In the genomic region with DNA sequence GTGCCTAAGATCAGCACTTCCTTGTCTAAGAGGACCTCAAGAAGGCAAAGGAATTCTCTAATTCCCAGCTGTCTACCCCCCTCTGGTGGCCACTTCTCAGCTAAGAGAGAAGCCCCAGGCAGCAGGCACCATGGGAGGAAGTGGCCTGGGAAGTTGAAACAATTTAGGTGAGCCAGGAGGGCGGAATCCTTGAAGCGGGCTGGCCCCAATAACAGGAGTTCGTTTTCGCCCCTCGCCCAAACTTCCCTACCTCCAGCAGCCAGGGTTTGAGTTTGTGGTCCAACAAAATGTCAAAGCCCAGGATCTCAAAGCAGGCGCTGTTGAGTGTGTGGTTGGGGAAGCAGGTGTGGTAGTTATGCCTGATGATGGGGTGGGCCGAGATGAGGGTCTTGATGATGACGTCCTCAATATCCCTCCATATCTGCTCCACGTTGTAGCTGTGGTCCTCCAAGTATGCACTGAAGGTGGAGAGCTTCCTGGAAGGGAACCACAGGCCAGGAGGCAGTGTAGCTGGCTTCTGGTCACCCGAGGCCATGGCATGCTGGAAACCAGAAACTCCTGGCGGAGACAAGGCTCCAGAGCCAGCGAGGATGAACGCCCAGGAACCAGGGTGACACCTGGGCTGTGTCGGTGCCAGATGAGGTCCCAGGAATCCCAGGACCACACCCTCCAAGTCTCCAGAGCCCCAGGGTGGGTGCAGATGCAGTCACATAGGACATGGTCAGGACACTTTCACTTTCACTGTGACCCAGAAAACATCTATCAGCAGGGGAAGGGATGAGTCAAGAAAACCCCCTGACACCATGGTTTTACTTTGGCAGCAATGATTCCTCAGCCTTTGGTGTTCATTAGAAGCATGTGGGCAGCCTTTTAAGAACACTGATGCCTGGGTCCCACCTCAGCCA, we compare ENCODE assay signal across 9 cellular contexts. TPM values are rescaled to one million over a fixed set of nuclear protein-coding genes. Genes with fewer than 3 reads are reported as not detected.
DNase-seq lines count a peak whose midpoint lies in the region; ATAC-seq, FAIRE-seq and TF ChIP-seq lines count a peak whose summit lies in the region.
"Had no signal": no experiment of that assay in that cellular context is flagged by ENCODE, and none has a peak within 500 bp of the region (broad histone marks: within the 10 kb centered on the region; RNA-seq: fewer than 3 reads in every experiment).

No MANE protein-coding gene starts in this region.

- H3K4me1 ChIP-seq in KMS-11 (ENCODE audit: low read depth, poor library complexity, severe bottlenecking) (peaks cover 11% of the 10 kb centered on the region), SK-N-SH (ENCODE audit: control insufficient read depth in 1 of 2, insufficient read depth in 2 of 2, low read depth in 1 of 2, low read length in 1 of 2) (peaks cover 0 to 3% of the 10 kb centered on the region in 2 experiments; a peak in 1 of 4 replicates)

- H3K9ac ChIP-seq in KMS-11 (no peak overlapping the region), SK-N-SH (no peak overlapping the region)

- no peak overlapping the region for H3K27ac ChIP-seq in KMS-11
- no peak overlapping the region for H3K27ac ChIP-seq in SK-N-SH (ENCODE audit: low read depth in 2 of 2, low read length in 1 of 2)
- H3K27ac ChIP-seq: neutrophil had no signal

- peaks cover 11% of the 10 kb centered on the region for H3F3A ChIP-seq in SK-N-SH (replicated peaks; ENCODE audit: insufficient read depth)

- POLR2A ChIA-PET in SK-N-SH (lab: Yijun Ruan, JAX) = no interaction called here

- no peaks in the 10 kb centered on the region for H3K27me3 ChIP-seq in KMS-11 (ENCODE audit: insufficient read depth, low read depth)
- peaks cover 44% of the 10 kb centered on the region for H3K27me3 ChIP-seq in SK-N-SH (ENCODE audit: insufficient read depth)

- peak; percentile 59 for TF ChIP-seq RAD21 in SK-N-SH (IDR thresholded peaks at IDR 0.05; ENCODE audit: low read length)

- FAIRE-seq in A204.1 (lab: Jason Lieb, UNC) = peak; percentile 43

- H3K4me3 ChIP-seq in KMS-11 (IDR thresholded peaks at IDR 0.05; ENCODE audit: insufficient read depth, low read depth, low read length) (no peak overlapping the region), SK-N-SH (ENCODE audit: low read depth in 2 of 2, low read length in 1 of 2) (no peak overlapping the region; a peak in 1 of 4 replicates), choroid plexus epithelial cell (ENCODE audit: low read depth, low read length) (no peak overlapping the region)

- H3K79me2 ChIP-seq in KMS-11 (ENCODE audit: insufficient read depth, low read depth) (no peaks in the 10 kb centered on the region), SK-N-SH (ENCODE audit: insufficient read depth) (no peaks in the 10 kb centered on the region)

- H4K20me1 ChIP-seq in KMS-11 (ENCODE audit: insufficient read depth) (no peaks in the 10 kb centered on the region), SK-N-SH (ENCODE audit: insufficient read depth) (no peaks in the 10 kb centered on the region)

- peak; percentile 89 for TF ChIP-seq CTCF in KMS-11 (conservative IDR thresholded peaks at IDR 0.05; ENCODE audit: low read depth, low read length)
- peak; percentile 96 for TF ChIP-seq CTCF in SK-N-SH (IDR thresholded peaks at IDR 0.05)
- TF ChIP-seq CTCF in choroid plexus epithelial cell (conservative IDR thresholded peaks at IDR 0.05; ENCODE audit: low read depth, low read length) = peak; percentile 93

- ATAC-seq in HG02763 (IDR thresholded peaks at IDR 0.05; ENCODE audit: unreplicated experiment) = no peak

- H2AFZ ChIP-seq in KMS-11 (ENCODE audit: low read depth) (peak overlapping the region; percentile 70), SK-N-SH (ENCODE audit: low read depth) (peak overlapping the region; percentile 20; the same call in 1 of the 2 replicates)

- CTCF ChIA-PET in SK-N-SH (lab: Yijun Ruan, JAX) = interaction anchor here (0.7 to 8.2 kb wide), 16 partner anchors 9 to 241 kb away, joined by 3 to 68 read pairs (median 4); no protein-coding TSS in a partner anchor

- H3K4me2 ChIP-seq in KMS-11 = peak overlapping the region; percentile 4; the same call in 1 of the 2 replicates
- peak overlapping the region; percentile 51 for H3K4me2 ChIP-seq in SK-N-SH

- 18% methylated on average over 13 of the region's 14 CpGs for WGBS in SK-N-SH (ENCODE audit: low lambda C conversion rate)

- TF ChIP-seq EP300 in SK-N-SH (IDR thresholded peaks at IDR 0.05; ENCODE audit: borderline replicate concordance in 1 of 2, low read depth in 1 of 2, low read length in 1 of 2) = no peak

- H3K9me2 ChIP-seq in SK-N-SH = no peaks in the 10 kb centered on the region

- H3K36me3 ChIP-seq in KMS-11 (ENCODE audit: insufficient read depth) (no peaks in the 10 kb centered on the region), SK-N-SH (replicated peaks in 1 of 2; ENCODE audit: control insufficient read depth in 1 of 2, insufficient read depth in 2 of 2, low read length in 1 of 2) (no peaks in the 10 kb centered on the region)
- H3K36me3 ChIP-seq: neutrophil had no signal

- peak; percentile 88 for DNase-seq in EL
- DNase-seq in SK-N-SH = peak; percentile 53
- peak; percentile 91 for DNase-seq in choroid plexus epithelial cell (ENCODE audit: low read depth)
- DNase-seq in left kidney (ENCODE audit: low read depth, low spot score) = peak; percentile 94
- peak in 4 of 6 experiments; percentile 2 to 13 (median 6) for DNase-seq in stimulated activated naive CD4-positive, alpha-beta T cell (lab: John Stamatoyannopoulos, UW)

- no peaks in the 10 kb centered on the region for H3K9me3 ChIP-seq in SK-N-SH
- H3K9me3 ChIP-seq: neutrophil had no signal

TF ChIP-seq in SK-N-SH, 30 proteins besides CTCF, POLR2A, EP300 and RAD21:
- TF ChIP-seq SMC3 (IDR thresholded peaks at IDR 0.05; ENCODE audit: low read depth, low read length) (peak; percentile 77), GATA2 (CRISPR knock-in tag; IDR thresholded peaks at IDR 0.05) (no peak)
- TF ChIP-seq, protein P1, sequence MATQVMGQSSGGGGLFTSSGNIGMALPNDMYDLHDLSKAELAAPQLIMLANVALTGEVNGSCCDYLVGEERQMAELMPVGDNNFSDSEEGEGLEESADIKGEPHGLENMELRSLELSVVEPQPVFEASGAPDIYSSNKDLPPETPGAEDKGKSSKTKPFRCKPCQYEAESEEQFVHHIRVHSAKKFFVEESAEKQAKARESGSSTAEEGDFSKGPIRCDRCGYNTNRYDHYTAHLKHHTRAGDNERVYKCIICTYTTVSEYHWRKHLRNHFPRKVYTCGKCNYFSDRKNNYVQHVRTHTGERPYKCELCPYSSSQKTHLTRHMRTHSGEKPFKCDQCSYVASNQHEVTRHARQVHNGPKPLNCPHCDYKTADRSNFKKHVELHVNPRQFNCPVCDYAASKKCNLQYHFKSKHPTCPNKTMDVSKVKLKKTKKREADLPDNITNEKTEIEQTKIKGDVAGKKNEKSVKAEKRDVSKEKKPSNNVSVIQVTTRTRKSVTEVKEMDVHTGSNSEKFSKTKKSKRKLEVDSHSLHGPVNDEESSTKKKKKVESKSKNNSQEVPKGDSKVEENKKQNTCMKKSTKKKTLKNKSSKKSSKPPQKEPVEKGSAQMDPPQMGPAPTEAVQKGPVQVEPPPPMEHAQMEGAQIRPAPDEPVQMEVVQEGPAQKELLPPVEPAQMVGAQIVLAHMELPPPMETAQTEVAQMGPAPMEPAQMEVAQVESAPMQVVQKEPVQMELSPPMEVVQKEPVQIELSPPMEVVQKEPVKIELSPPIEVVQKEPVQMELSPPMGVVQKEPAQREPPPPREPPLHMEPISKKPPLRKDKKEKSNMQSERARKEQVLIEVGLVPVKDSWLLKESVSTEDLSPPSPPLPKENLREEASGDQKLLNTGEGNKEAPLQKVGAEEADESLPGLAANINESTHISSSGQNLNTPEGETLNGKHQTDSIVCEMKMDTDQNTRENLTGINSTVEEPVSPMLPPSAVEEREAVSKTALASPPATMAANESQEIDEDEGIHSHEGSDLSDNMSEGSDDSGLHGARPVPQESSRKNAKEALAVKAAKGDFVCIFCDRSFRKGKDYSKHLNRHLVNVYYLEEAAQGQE (IDR thresholded peaks at IDR 0.05; ENCODE audit: low read depth, low read length) = no peak

RNA-seq across cellular contexts. Expression of gene TTLL6, which starts 25.6 kb away (rescaled TPM):
- polyA plus RNA-seq in SK-N-SH (2012; rRNA removed) = 3.1 and 5.1 TPM in 2 replicates
- polyA plus RNA-seq in SK-N-SH (2012; cell fraction: cytosol; rRNA removed) = 1.1 and 1.3 TPM in 2 replicates
- 14.5 and 21.5 TPM in 2 replicates for polyA plus RNA-seq in SK-N-SH (2012; cell fraction: nucleus; rRNA removed)

RNA-seq across cellular contexts. Expression of gene CALCOCO2, which starts 39.5 kb away (rescaled TPM):
- 49.9 and 67.7 TPM in 2 replicates for polyA plus RNA-seq in SK-N-SH (2012; rRNA removed)
- 70.5 and 95.0 TPM in 2 replicates for polyA plus RNA-seq in SK-N-SH (2012; cell fraction: cytosol; rRNA removed)
- polyA plus RNA-seq in SK-N-SH (2012; cell fraction: nucleus; rRNA removed) = 47.5 and 95.2 TPM in 2 replicates

Comparison
In these comparisons a context has a peak if more than half of its experiments do, and no peak if none do; other contexts are left out.
1. DNase-seq: peak in every context shown above with its lines; median percentile 94 in left kidney; 91 in choroid plexus epithelial cell; 88 in EL; 53 in SK-N-SH; 6 in stimulated activated naive CD4-positive, alpha-beta T cell.